ENCODE assay signal across 19 cellular contexts in genomic region chr10:21523007-21523406, GRCh38. TPM values are rescaled to one million over a fixed set of nuclear protein-coding genes. Genes with fewer than 3 reads are reported as not detected.
A peak's percentile ranks its signal among the peaks of the same experiment; 100 is the strongest.
DNase-seq lines count a peak whose midpoint lies in the region; ATAC-seq, FAIRE-seq and TF ChIP-seq lines count a peak whose summit lies in the region.
"Had no signal": no experiment of that assay in that cellular context is flagged by ENCODE, and none has a peak within 500 bp of the region (broad histone marks: within the 10 kb centered on the region; RNA-seq: fewer than 3 reads in every experiment).

No MANE protein-coding gene starts in this region.

- TF ChIP-seq CTCF in breast epithelium (IDR thresholded peaks at IDR 0.05) (no peak), MCF 10A (IDR thresholded peaks at IDR 0.05; ENCODE audit: unreplicated experiment) (no peak), WERI-Rb-1 (IDR thresholded peaks at IDR 0.05; ENCODE audit: low read depth, low read length) (no peak)

- no peaks in the 10 kb centered on the region for H3K4me1 ChIP-seq in breast epithelium
- H3K4me1 ChIP-seq in subcutaneous abdominal adipose tissue (ENCODE audit: control insufficient read depth in 5 of 5, insufficient read depth in 5 of 5, low read length in 5 of 5) = peaks cover 0 to 50% (median 42%) of the 10 kb centered on the region in 5 donors

- H3K9me3 ChIP-seq in breast epithelium (no peaks in the 10 kb centered on the region), WERI-Rb-1 (ENCODE audit: severe bottlenecking) (no peaks in the 10 kb centered on the region), subcutaneous abdominal adipose tissue (ENCODE audit: control insufficient read depth in 5 of 5, low read length in 5 of 5) (no peaks in the 10 kb centered on the region)
- H3K9me3 ChIP-seq: ovary had no signal

- TF ChIP-seq POLR2A in breast epithelium (IDR thresholded peaks at IDR 0.05) = no peak

- intact Hi-C loops in breast epithelium (cut with DNase I; ENCODE audit: low total_unique reads) = no loop called here
- intact Hi-C loops in MCF 10A (cut with micrococcal nuclease) = no loop called here
- intact Hi-C loops in head of caudate nucleus (cut with DNase I) = loop anchor here (10.0 kb wide), 1 partner anchor 802 kb away; the partner anchor contains the start of gene BMI1

- no peaks in the 10 kb centered on the region for H3K9me3 Mint-ChIP-seq in MCF 10A (ENCODE audit: unreplicated experiment)
- H3K9me3 Mint-ChIP-seq: activated naive CD8-positive, alpha-beta T cell treated with anti-CD3 and anti-CD28 coated beads, Interleukin-2, amount 10 ng/mL, durations not matched to agents 7 days and 5 days had no signal

- H3K9ac ChIP-seq in subcutaneous abdominal adipose tissue (ENCODE audit: low read length in 5 of 5) = no peak overlapping the region

- H3K27ac ChIP-seq in breast epithelium (peak overlapping the region; percentile 8 to 38), WERI-Rb-1 (peak overlapping the region; percentile 97), layer of hippocampus (ENCODE audit: low read depth, low read length) (peak overlapping the region; percentile 52), subcutaneous abdominal adipose tissue (ENCODE audit: low read depth, low read length) (peak overlapping the region; percentile 20)
- H3K27ac ChIP-seq: RWPE1 had no signal

- ATAC-seq in HG02884 (IDR thresholded peaks at IDR 0.05; ENCODE audit: unreplicated experiment) = no peak
- ATAC-seq: left lobe of liver had no signal

- peaks cover 13% of the 10 kb centered on the region for H3K4me1 Mint-ChIP-seq in MCF 10A (ENCODE audit: insufficient read depth, unreplicated experiment)

- H3K27me3 ChIP-seq in breast epithelium = peaks cover 0 to 16% of the 10 kb centered on the region in 2 donors
- no peaks in the 10 kb centered on the region for H3K27me3 ChIP-seq in WERI-Rb-1 (ENCODE audit: insufficient read depth, low read depth, severe bottlenecking)
- no peaks in the 10 kb centered on the region for H3K27me3 ChIP-seq in layer of hippocampus (ENCODE audit: control insufficient read depth, insufficient read depth, low read length)
- peaks cover 0 to 8% (median 0%) of the 10 kb centered on the region in 5 donors for H3K27me3 ChIP-seq in subcutaneous abdominal adipose tissue (ENCODE audit: control insufficient read depth in 5 of 5, insufficient read depth in 4 of 5, low read length in 5 of 5)
- H3K27me3 ChIP-seq: ovary had no signal

- no peaks in the 10 kb centered on the region for H3K27me3 Mint-ChIP-seq in MCF 10A (ENCODE audit: insufficient read depth, unreplicated experiment)

- FAIRE-seq in GM19239 (lab: Jason Lieb, UNC) = no peak
- FAIRE-seq: frontal cortex had no signal

- H3K4me3 ChIP-seq in breast epithelium (no peak overlapping the region), WERI-Rb-1 (ENCODE audit: low read depth, low read length) (no peak overlapping the region), subcutaneous abdominal adipose tissue (ENCODE audit: low read depth in 1 of 5, low read length in 5 of 5) (no peak overlapping the region)
- H3K4me3 ChIP-seq: ovary had no signal

- no TSS peak for BruUV-seq in MCF 10A (replicated peaks; lab: Mats Ljungman, UMichigan)

- no peak overlapping the region for H3K27ac Mint-ChIP-seq in MCF 10A (ENCODE audit: low read depth, unreplicated experiment)
- H3K27ac Mint-ChIP-seq: activated naive CD8-positive, alpha-beta T cell treated with anti-CD3 and anti-CD28 coated beads, Interleukin-2, amount 10 ng/mL, durations not matched to agents 7 days and 5 days; B cell had no signal

- peaks cover 6% of the 10 kb centered on the region for H3K36me3 Mint-ChIP-seq in MCF 10A (ENCODE audit: insufficient read depth, unreplicated experiment)
- H3K36me3 Mint-ChIP-seq: activated naive CD8-positive, alpha-beta T cell treated with anti-CD3 and anti-CD28 coated beads, Interleukin-2, amount 10 ng/mL, durations not matched to agents 7 days and 5 days had no signal

- DNase-seq in breast epithelium (ENCODE audit: low spot score in 2 of 2) (no peak), MCF 10A (ENCODE audit: unreplicated experiment) (no peak), WERI-Rb-1 (no peak), GM19239 (ENCODE audit: insufficient read length, low spot score) (no peak), head of caudate nucleus (no peak)
- DNase-seq: activated naive CD8-positive, alpha-beta T cell treated with anti-CD3 and anti-CD28 coated beads, Interleukin-2, amount 10 ng/mL, durations not matched to agents 7 days and 5 days; HCEC 1CT; NCI-H345; stimulated activated CD4-positive, alpha-beta T cell treated with anti-CD3 and anti-CD28 coated beads, Interleukin-4, amount 100 ng/mL, for 1 hour; stimulated activated naive CD4-positive, alpha-beta T cell; T1000 had no signal

- H3K36me3 ChIP-seq in breast epithelium = no peaks in the 10 kb centered on the region
- no peaks in the 10 kb centered on the region for H3K36me3 ChIP-seq in WERI-Rb-1
- H3K36me3 ChIP-seq in subcutaneous abdominal adipose tissue (ENCODE audit: control insufficient read depth in 5 of 5, insufficient read depth in 5 of 5, low read length in 5 of 5) = no peaks in the 10 kb centered on the region
- H3K36me3 ChIP-seq: ovary had no signal

- H3K4me3 Mint-ChIP-seq in MCF 10A (ENCODE audit: unreplicated experiment) = no peak overlapping the region
- H3K4me3 Mint-ChIP-seq: activated naive CD8-positive, alpha-beta T cell treated with anti-CD3 and anti-CD28 coated beads, Interleukin-2, amount 10 ng/mL, durations not matched to agents 7 days and 5 days; B cell had no signal

- CTCF ChIA-PET in MCF 10A (lab: Yijun Ruan, JAX) = interaction anchor here (0.6 to 1.6 kb wide), 4 partner anchors 26 to 430 kb away, joined by 3 to 4 read pairs (median 4); no protein-coding TSS in a partner anchor

- POLR2A ChIA-PET in MCF 10A (lab: Yijun Ruan, JAX) = interaction anchor here (1.9 kb wide), 1 partner anchor 8 kb away, joined by 8 read pairs; no protein-coding TSS in a partner anchor

RNA-seq across cellular contexts. Expression of gene SKIDA1, which starts 2.5 kb away (rescaled TPM):
- total RNA-seq in breast epithelium (1 to 10 TPM in 1 of 3 donors, under 1 TPM in 2; 0.59 to 1.4 (median 0.98) TPM), MCF 10A (2022) (0.56 and 1.2 TPM in 2 replicates)

RNA-seq across cellular contexts. Expression of gene MLLT10, which starts 11.0 kb away (rescaled TPM):
- total RNA-seq in breast epithelium (10 to 100 TPM; 45.6 to 74.6 (median 58.0) TPM), MCF 10A (2022) (39.3 and 47.5 TPM in 2 replicates)

Comparison
In these comparisons a context has a peak if more than half of its experiments do, and no peak if none do; other contexts are left out.
1. H3K27ac ChIP-seq: peak in every context shown above with its lines; median percentile 97 in WERI-Rb-1; 52 in layer of hippocampus; 23 in breast epithelium; 20 in subcutaneous abdominal adipose tissue.